26 cellular contexts compared by ENCODE assay signal in genomic region chr5:130706696-130707095, GRCh38.
"Had no signal": no experiment of that assay in that cellular context is flagged by ENCODE, and none has a peak within 500 bp of the region (broad histone marks: within the 10 kb centered on the region; RNA-seq: fewer than 3 reads in every experiment).

No MANE protein-coding gene starts in this region.

- H3K9me3 ChIP-seq: mucosa of descending colon, right lobe of liver, thoracic aorta, tibial nerve, upper lobe of left lung had no signal

- H3K36me3 ChIP-seq: heart right ventricle, left lung, right lobe of liver, thoracic aorta, tibial nerve, upper lobe of left lung had no signal

- H3K9ac ChIP-seq: parathyroid adenoma had no signal

- H3K27ac ChIP-seq: heart right ventricle, left lung, parathyroid adenoma, right lobe of liver, thoracic aorta, tibial nerve, upper lobe of left lung had no signal

- H3K27me3 ChIP-seq: heart right ventricle, left lung, right lobe of liver, tibial nerve, upper lobe of left lung had no signal

- H3K4me1 ChIP-seq: heart right ventricle, left lung, parathyroid adenoma, right lobe of liver, tibial nerve, upper lobe of left lung had no signal

- H3K4me3 ChIP-seq: heart right ventricle, left lung, mucosa of descending colon, right lobe of liver, smooth muscle cell, thoracic aorta, tibial nerve, upper lobe of left lung had no signal

- DNase-seq: cortex of kidney; effector memory CD8-positive, alpha-beta T cell; foreskin melanocyte; glutamatergic neuron; heart right ventricle; hippocampal formation; left cardiac atrium; left lung; mesenchymal stem cell; mucosa of descending colon; naive B cell; right lobe of liver; stimulated activated CD4-positive, alpha-beta T cell treated with anti-CD3 and anti-CD28 coated beads, Interleukin-12 subunit alpha, Interleukin-12 subunit beta, amount 100 ng/mL, for 4 hours; stimulated activated CD4-positive, alpha-beta T cell treated with anti-CD3 and anti-CD28 coated beads, Interleukin-1b, Interleukin-23, amount 100 ng/mL, for 48 hours; stimulated activated CD4-positive, alpha-beta T cell treated with anti-CD3 and anti-CD28 coated beads, Interleukin-4, amount 100 ng/mL, for 24 hours; stimulated activated naive CD8-positive, alpha-beta T cell treated with anti-CD3 and anti-CD28 coated beads, Interleukin-15, Interleukin-2, amounts not matched to agents 100 U/mL and 50 U/mL, for 24 hours; upper lobe of left lung had no signal

- H3K4me2 ChIP-seq: smooth muscle cell had no signal

- H3K79me2 ChIP-seq: parathyroid adenoma had no signal

- FAIRE-seq: endometrium, islet of Langerhans, urothelium cell line had no signal

- H2AFZ ChIP-seq: parathyroid adenoma had no signal

- ATAC-seq: effector memory CD8-positive, alpha-beta T cell; heart right ventricle; left cardiac atrium; left lung; mucosa of descending colon; natural killer cell treated with Interleukin-12 subunit alpha and Interleukin-12 subunit beta and Interleukin-15 and Interleukin-18, amount 100 ng/mL, for 72 hours; right lobe of liver; stimulated activated memory B cell treated with anti-CD40 and anti-IgM and Interleukin-4, amounts not matched to agents 10 μg/mL and 1 μg/mL and 100 μg/mL, for 72 hours; stimulated activated naive CD8-positive, alpha-beta T cell treated with anti-CD3 and anti-CD28 coated beads, Interleukin-15, Interleukin-2, amounts not matched to agents 100 U/mL and 50 U/mL, for 24 hours had no signal
